8 cellular contexts compared by ENCODE assay signal in the genomic region with DNA sequence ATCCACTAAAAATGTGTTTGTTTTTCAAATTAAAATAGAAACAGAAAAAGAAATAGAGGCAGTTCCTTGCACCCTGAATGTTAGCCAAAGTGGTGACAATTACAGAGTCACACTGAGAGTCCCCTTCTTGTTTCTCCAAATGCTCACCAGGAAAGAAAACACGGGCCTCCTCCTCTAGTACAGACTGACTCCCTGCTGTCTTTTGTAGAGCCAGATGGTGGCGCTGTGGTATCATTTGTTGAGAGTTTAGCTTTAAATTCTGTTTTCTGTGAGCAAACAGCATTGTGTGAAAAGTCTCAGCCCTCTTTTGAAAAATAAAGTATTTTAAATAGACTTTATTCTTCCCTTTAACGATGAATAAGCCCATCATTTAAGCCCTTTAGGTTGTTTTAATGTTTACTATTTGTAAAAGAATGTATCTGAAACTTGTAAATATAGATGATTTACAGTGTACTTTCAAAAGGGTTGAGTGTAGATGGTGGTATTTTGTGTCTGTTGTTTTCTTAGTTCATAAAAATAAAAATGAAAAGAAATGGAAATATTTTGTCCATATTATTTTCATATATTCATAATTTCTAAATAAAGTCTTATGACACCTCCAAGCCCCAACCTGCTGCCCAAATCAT. TPM values are rescaled to one million over a fixed set of nuclear protein-coding genes. Genes with fewer than 3 reads are reported as not detected.
DNase-seq lines count a peak whose midpoint lies in the region; ATAC-seq and TF ChIP-seq lines count a peak whose summit lies in the region.

No MANE protein-coding gene starts in this region.

- no peak for TF ChIP-seq POLR2A in gastrocnemius medialis (IDR thresholded peaks at IDR 0.05)

- H3K27me3 ChIP-seq in right atrium auricular region = no peaks in the 10 kb centered on the region
- no peaks in the 10 kb centered on the region for H3K27me3 ChIP-seq in gastrocnemius medialis

- H3K4me3 Mint-ChIP-seq in activated naive CD8-positive, alpha-beta T cell treated with anti-CD3 and anti-CD28 coated beads, Interleukin-2, amount 10 ng/mL, durations not matched to agents 7 days and 5 days = no peak overlapping the region

- no peaks in the 10 kb centered on the region for H3K4me1 Mint-ChIP-seq in activated naive CD8-positive, alpha-beta T cell treated with anti-CD3 and anti-CD28 coated beads, Interleukin-2, amount 10 ng/mL, durations not matched to agents 7 days and 5 days

- H3K4me1 ChIP-seq in right atrium auricular region (no peaks in the 10 kb centered on the region), gastrocnemius medialis (no peaks in the 10 kb centered on the region)

- H3K27ac ChIP-seq in right atrium auricular region (no peak overlapping the region), gastrocnemius medialis (no peak overlapping the region)

- intact Hi-C loops in gastrocnemius medialis (cut with DNase I; ENCODE audit: low total_unique reads) = no loop called here

- DNase-seq in DMS 273 (lab: John Stamatoyannopoulos, UW; ENCODE audit: unreplicated experiment) (peak; percentile 74), NCI-H345 treated with DMSO at 0.1 percent for 48 hours (lab: John Stamatoyannopoulos, UW; ENCODE audit: unreplicated experiment) (peak; percentile 32), right atrium auricular region (ENCODE audit: low spot score) (no peak), gastrocnemius medialis (no peak)
- peak; percentile 26 for DNase-seq in activated naive CD8-positive, alpha-beta T cell treated with anti-CD3 and anti-CD28 coated beads, Interleukin-2, amount 10 ng/mL, durations not matched to agents 7 days and 5 days

- H3K27ac Mint-ChIP-seq in activated naive CD8-positive, alpha-beta T cell treated with anti-CD3 and anti-CD28 coated beads, Interleukin-2, amount 10 ng/mL, durations not matched to agents 7 days and 5 days = no peak overlapping the region

- POLR2A ChIA-PET in activated naive CD8-positive, alpha-beta T cell treated with anti-CD3 and anti-CD28 coated beads, Interleukin-2, amount 10 ng/mL, durations not matched to agents 7 days and 5 days (lab: Charles Lee) = no interaction called here

- no peaks in the 10 kb centered on the region for H3K9me3 ChIP-seq in right atrium auricular region
- H3K9me3 ChIP-seq in gastrocnemius medialis = no peaks in the 10 kb centered on the region

- TF ChIP-seq CTCF in right atrium auricular region (IDR thresholded peaks at IDR 0.05) = peak; percentile 67 to 81
- peak in 4 of 5 experiments; percentile 36 to 61 (median 54) for TF ChIP-seq CTCF in gastrocnemius medialis (IDR thresholded peaks at IDR 0.05 in 4 of 5, conservative IDR thresholded peaks at IDR 0.05 in 1 of 5)

- no peaks in the 10 kb centered on the region for H3K36me3 Mint-ChIP-seq in activated naive CD8-positive, alpha-beta T cell treated with anti-CD3 and anti-CD28 coated beads, Interleukin-2, amount 10 ng/mL, durations not matched to agents 7 days and 5 days

- H3K9me3 Mint-ChIP-seq in activated naive CD8-positive, alpha-beta T cell treated with anti-CD3 and anti-CD28 coated beads, Interleukin-2, amount 10 ng/mL, durations not matched to agents 7 days and 5 days = no peaks in the 10 kb centered on the region

- in situ Hi-C loops in gastrocnemius medialis (cut with MboI; ENCODE audit: low sequenced_read_pairs in 4 of 4) = no loop called here

- peaks cover 5% of the 10 kb centered on the region for H3K27me3 Mint-ChIP-seq in activated naive CD8-positive, alpha-beta T cell treated with anti-CD3 and anti-CD28 coated beads, Interleukin-2, amount 10 ng/mL, durations not matched to agents 7 days and 5 days

- H3K36me3 ChIP-seq in right atrium auricular region = no peaks in the 10 kb centered on the region
- no peaks in the 10 kb centered on the region for H3K36me3 ChIP-seq in gastrocnemius medialis

- ATAC-seq in GM18907 (IDR thresholded peaks at IDR 0.05; ENCODE audit: unreplicated experiment) (peak; percentile 92), HG03097 (IDR thresholded peaks at IDR 0.05; ENCODE audit: low FRiP score, unreplicated experiment) (peak; percentile 74), gastrocnemius medialis (peak in 1 of 2 donors; percentile 36), GM19324 (IDR thresholded peaks at IDR 0.05; ENCODE audit: low FRiP score, unreplicated experiment) (no peak)
- peak; percentile 56 for ATAC-seq in activated naive CD8-positive, alpha-beta T cell treated with anti-CD3 and anti-CD28 coated beads, Interleukin-2, amount 10 ng/mL, durations not matched to agents 7 days and 5 days (ENCODE audit: low read depth)

- H3K4me3 ChIP-seq in right atrium auricular region (no peak overlapping the region), gastrocnemius medialis (no peak overlapping the region)

RNA-seq across cellular contexts. Expression of a gene that starts 36.9 kb away (rescaled TPM):
- not detected for total RNA-seq in activated naive CD8-positive, alpha-beta T cell treated with anti-CD3 and anti-CD28 coated beads, Interleukin-2, amount 10 ng/mL, durations not matched to agents 7 days and 5 days
- total RNA-seq in right atrium auricular region = not detected
- under 1 TPM in 1 of 4 donors, not detected in 3; 0.19 TPM for total RNA-seq in gastrocnemius medialis

Comparison
In these comparisons a context has a peak if more than half of its experiments do, and no peak if none do; other contexts are left out.
1. DNase-seq: peak in DMS 273 (single experiment), NCI-H345 treated with DMSO at 0.1 percent for 48 hours (single experiment) and activated naive CD8-positive, alpha-beta T cell treated with anti-CD3 and anti-CD28 coated beads, Interleukin-2, amount 10 ng/mL, durations not matched to agents 7 days and 5 days (single experiment); none in right atrium auricular region (single experiment) and gastrocnemius medialis (0 of 2).